In the genomic region with DNA sequence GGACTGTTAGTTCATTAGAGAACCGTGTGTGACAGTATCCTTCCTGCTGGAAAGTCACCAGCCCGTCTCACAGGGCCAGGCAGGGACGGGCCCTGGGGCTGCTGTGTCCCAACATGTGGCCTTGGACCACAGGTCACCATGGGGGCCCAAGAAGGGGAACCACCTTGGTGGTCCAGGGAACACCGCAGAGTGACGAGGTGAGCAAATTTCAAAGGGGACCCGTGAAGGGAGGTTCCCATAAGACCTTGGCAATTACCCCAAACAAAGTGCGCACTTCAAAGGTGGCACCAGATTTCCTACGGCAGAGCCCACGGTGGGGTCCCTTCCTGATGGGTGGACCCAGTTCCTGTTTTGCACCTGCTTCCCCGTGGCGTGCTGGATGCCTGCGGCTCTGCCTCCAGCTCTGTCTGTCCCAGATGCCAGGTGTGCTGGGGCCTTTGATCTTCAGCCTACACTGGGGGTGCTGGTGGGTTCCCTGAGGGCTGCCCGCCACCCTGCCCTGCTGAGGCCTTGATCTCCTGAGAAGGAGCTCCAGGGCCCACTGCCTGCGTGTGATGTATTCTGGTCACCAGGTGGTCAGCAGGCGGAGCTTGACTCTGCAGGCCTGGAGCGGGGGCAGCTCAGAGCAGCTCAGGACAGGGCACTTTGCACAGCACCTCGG, we compare ENCODE assay signal across 19 cellular contexts. TPM values are rescaled to one million over a fixed set of nuclear protein-coding genes. Genes with fewer than 3 reads are reported as not detected.
DNase-seq lines count a peak whose midpoint lies in the region; ATAC-seq, FAIRE-seq and TF ChIP-seq lines count a peak whose summit lies in the region.
"Had no signal": no experiment of that assay in that cellular context is flagged by ENCODE, and none has a peak within 500 bp of the region (broad histone marks: within the 10 kb centered on the region; RNA-seq: fewer than 3 reads in every experiment).

No MANE protein-coding gene starts in this region.

- no peak for DNase-seq in stimulated activated naive CD8-positive, alpha-beta T cell treated with anti-CD3 and anti-CD28 coated beads, Interleukin-15, amount 100 ng/mL, for 72 hours
- DNase-seq in SW480 (ENCODE audit: low spot score) (peak; percentile 96), H1 (ENCODE audit: low read depth in 1 of 2, low spot score in 2 of 2) (no peak), tibial nerve (ENCODE audit: low spot score in 2 of 2) (no peak), epidermal melanocyte (ENCODE audit: insufficient read length, low spot score) (no peak), HuH-7.5 (ENCODE audit: low spot score) (no peak)
- DNase-seq: activated gamma-delta T cell; AML-193; GDM1; NCI-H2029 treated with DMSO at 0.1 percent for 48 hours; NCI-H526 treated with DMSO at 0.1 percent for 48 hours; PC-3; SK-N-SH; stimulated activated CD4-positive, alpha-beta T cell treated with anti-CD3 and anti-CD28 coated beads, Interleukin-2, amount 100 ng/mL, for 24 hours had no signal

- TF ChIP-seq CTCF in H1 (IDR thresholded peaks at IDR 0.05; ENCODE audit: control extremely low read depth in 1 of 3, insufficient read depth in 1 of 3, low read depth in 1 of 3, low read length in 3 of 3) (no peak), tibial nerve (IDR thresholded peaks at IDR 0.05) (no peak)

- H2BK15ac ChIP-seq in H1 (ENCODE audit: low read length): no peak overlapping the region

- H2BK12ac ChIP-seq in H1 (ENCODE audit: low read depth, low read length): no peak overlapping the region

- POLR2A ChIA-PET in H1 (lab: Charles Lee; ENCODE audit: partially characterized antibody): interaction anchor here (0.6 to 27.1 kb wide), 9 partner anchors 8 to 107 kb away, joined by 3 to 507 read pairs (median 5); a partner anchor contains a TSS

- H3K23me2 ChIP-seq in H1 (ENCODE audit: low read depth, low read length): no peaks in the 10 kb centered on the region

- peaks cover 9% of the 10 kb centered on the region for H3K4me1 Mint-ChIP-seq in stimulated activated naive CD8-positive, alpha-beta T cell treated with anti-CD3 and anti-CD28 coated beads, Interleukin-15, Interleukin-2, amounts not matched to agents 100 ng/mL and 50 ng/mL, for 24 hours (ENCODE audit: low read depth)
- peaks cover 39% of the 10 kb centered on the region for H3K4me1 Mint-ChIP-seq in stimulated activated naive CD8-positive, alpha-beta T cell treated with anti-CD3 and anti-CD28 coated beads, Interleukin-15, amount 100 ng/mL, for 72 hours

- TF ChIP-seq EP300 in H1 (IDR thresholded peaks at IDR 0.05; ENCODE audit: borderline replicate concordance in 1 of 2, low read depth in 2 of 2, low read length in 2 of 2): no peak
- TF ChIP-seq EP300 in tibial nerve (IDR thresholded peaks at IDR 0.05): no peak

- H3K79me2 ChIP-seq in H1 (ENCODE audit: control insufficient read depth in 1 of 2, insufficient read depth in 2 of 2, low read length in 2 of 2): peaks cover 0 to 51% of the 10 kb centered on the region in 2 experiments; a peak in 3 of 4 replicates

- H3K9ac ChIP-seq in H1 (replicated peaks in 1 of 4; ENCODE audit: extremely low read depth in 1 of 4, low read depth in 3 of 4, low read length in 3 of 4): no peak overlapping the region
- H3K9ac ChIP-seq: SK-N-SH had no signal

- H3K4me3 Mint-ChIP-seq in stimulated activated naive CD8-positive, alpha-beta T cell treated with anti-CD3 and anti-CD28 coated beads, Interleukin-15, Interleukin-2, amounts not matched to agents 100 ng/mL and 50 ng/mL, for 24 hours: peak overlapping the region; percentile 23
- no peak overlapping the region for H3K4me3 Mint-ChIP-seq in stimulated activated naive CD8-positive, alpha-beta T cell treated with anti-CD3 and anti-CD28 coated beads, Interleukin-15, amount 100 ng/mL, for 72 hours
- H3K4me3 Mint-ChIP-seq: brain had no signal

- CTCF ChIA-PET in H1 (lab: Charles Lee; ENCODE audit: partially characterized antibody): interaction anchor here (0.9 to 9.8 kb wide), 11 partner anchors 7 to 178 kb away, joined by 3 to 115 read pairs (median 5); no protein-coding TSS in a partner anchor

- H3K9me3 Mint-ChIP-seq in stimulated activated naive CD8-positive, alpha-beta T cell treated with anti-CD3 and anti-CD28 coated beads, Interleukin-15, Interleukin-2, amounts not matched to agents 100 ng/mL and 50 ng/mL, for 24 hours: no peaks in the 10 kb centered on the region
- H3K9me3 Mint-ChIP-seq in stimulated activated naive CD8-positive, alpha-beta T cell treated with anti-CD3 and anti-CD28 coated beads, Interleukin-15, amount 100 ng/mL, for 72 hours: no peaks in the 10 kb centered on the region
- H3K9me3 Mint-ChIP-seq: brain had no signal

- 0 out of 7 replicates have a peak, but pooled peaks cover 0 to 1% (median 0%) of the 10 kb centered on the region in 4 experiments for H3K4me1 ChIP-seq in H1 (replicated peaks in 1 of 4; ENCODE audit: control insufficient read depth in 3 of 4, insufficient read depth in 4 of 4, low read length in 3 of 4)
- H3K4me1 ChIP-seq in tibial nerve: peaks cover 0 to 38% (median 5%) of the 10 kb centered on the region in 4 donors

- H3K4me2 ChIP-seq in H1 (ENCODE audit: insufficient read depth in 1 of 2, low read depth in 2 of 2, low read length in 2 of 2): no peak overlapping the region
- H3K4me2 ChIP-seq: SK-N-SH had no signal

- H4K91ac ChIP-seq in H1 (replicated peaks; ENCODE audit: insufficient read length, low read length): no peak overlapping the region

- no peak overlapping the region for H3K18ac ChIP-seq in H1 (ENCODE audit: extremely low read depth, low read length)

- TF ChIP-seq POLR2A in H1 (IDR thresholded peaks at IDR 0.05; ENCODE audit: control extremely low read depth in 1 of 2, low read depth in 2 of 2, low read length in 2 of 2): no peak
- no peak for TF ChIP-seq POLR2A in tibial nerve (IDR thresholded peaks at IDR 0.05)

- H2BK20ac ChIP-seq in H1 (ENCODE audit: low read length): no peak overlapping the region

- peak overlapping the region; percentile 49 for H3K27ac Mint-ChIP-seq in stimulated activated naive CD8-positive, alpha-beta T cell treated with anti-CD3 and anti-CD28 coated beads, Interleukin-15, Interleukin-2, amounts not matched to agents 100 ng/mL and 50 ng/mL, for 24 hours
- H3K27ac Mint-ChIP-seq in stimulated activated naive CD8-positive, alpha-beta T cell treated with anti-CD3 and anti-CD28 coated beads, Interleukin-15, amount 100 ng/mL, for 72 hours: no peak overlapping the region

- no peak for TF ChIP-seq RAD21 in H1 (IDR thresholded peaks at IDR 0.05 in 1 of 2, conservative IDR thresholded peaks at IDR 0.05 in 1 of 2; ENCODE audit: low read depth in 2 of 2, low read length in 2 of 2)

- no peak overlapping the region for H2AFZ ChIP-seq in H1 (ENCODE audit: low read length)

- no peak overlapping the region for H3K56ac ChIP-seq in H1 (replicated peaks; ENCODE audit: insufficient read length, low read depth, low read length)

- H3K14ac ChIP-seq in H1 (ENCODE audit: insufficient read length): no peak overlapping the region

- no peaks in the 10 kb centered on the region for H3K9me3 ChIP-seq in H1 (ENCODE audit: insufficient read depth in 2 of 2, low read depth in 1 of 2, low read length in 1 of 2)
- H3K9me3 ChIP-seq in tibial nerve: no peaks in the 10 kb centered on the region
- H3K9me3 ChIP-seq: gastroesophageal sphincter, SK-N-SH had no signal

- no peak overlapping the region; the same call in 1 of the 2 replicates for H4K8ac ChIP-seq in H1 (ENCODE audit: extremely low read depth, insufficient read depth, low read length)

- WGBS in H1 (ENCODE audit: extremely low coverage in 1 of 2, insufficient coverage in 1 of 2, insufficient read length in 1 of 2, insufficient replicate concordance in 2 of 2, low coverage in 1 of 2, low lambda C conversion rate in 2 of 2, missing lambda C conversion rate in 1 of 2), 2 experiments: 93% methylated on average over 17 of the region's 17 CpGs; no CpG with 5 or more reads in 1 of the 2 experiments
- WGBS in tibial nerve, 2 donors: 80% methylated on average over 15 to 16 of the region's 17 CpGs

- ATAC-seq in stimulated activated naive CD8-positive, alpha-beta T cell treated with anti-CD3 and anti-CD28 coated beads, Interleukin-15, amount 100 ng/mL, for 72 hours: no peak
- no peak for ATAC-seq in GM18868 (IDR thresholded peaks at IDR 0.05; ENCODE audit: unreplicated experiment)
- ATAC-seq: gastroesophageal sphincter, PC-3, sciatic nerve had no signal

- no peak overlapping the region for H3K23ac ChIP-seq in H1 (ENCODE audit: insufficient read length)

- H3K36me3 ChIP-seq in H1 (ENCODE audit: control insufficient read depth in 2 of 4, insufficient read depth in 4 of 4, low read length in 3 of 4): peaks cover 3 to 43% (median 25%) of the 10 kb centered on the region in 4 experiments; a peak in 6 of 8 replicates
- peaks cover 0 to 21% (median 0%) of the 10 kb centered on the region in 3 donors for H3K36me3 ChIP-seq in tibial nerve

- H2AK5ac ChIP-seq in H1 (ENCODE audit: low read depth, low read length): no peak overlapping the region

- peak overlapping the region; percentile 15; the same call in 1 of the 2 replicates for H2BK5ac ChIP-seq in H1 (ENCODE audit: low read depth, low read length)

- H3K27me3 Mint-ChIP-seq in stimulated activated naive CD8-positive, alpha-beta T cell treated with anti-CD3 and anti-CD28 coated beads, Interleukin-15, Interleukin-2, amounts not matched to agents 100 ng/mL and 50 ng/mL, for 24 hours: no peaks in the 10 kb centered on the region
- no peaks in the 10 kb centered on the region for H3K27me3 Mint-ChIP-seq in stimulated activated naive CD8-positive, alpha-beta T cell treated with anti-CD3 and anti-CD28 coated beads, Interleukin-15, amount 100 ng/mL, for 72 hours

- no peaks in the 10 kb centered on the region for H3K27me3 ChIP-seq in H1 (replicated peaks in 1 of 4; ENCODE audit: control insufficient read depth in 3 of 4, extremely low read depth in 1 of 4, insufficient read depth in 3 of 4, low read length in 3 of 4)
- no peaks in the 10 kb centered on the region for H3K27me3 ChIP-seq in tibial nerve
- H3K27me3 ChIP-seq: gastroesophageal sphincter had no signal

- H3K27ac ChIP-seq in H1 (ENCODE audit: low read depth, low read length) (no peak overlapping the region), tibial nerve (peak overlapping the region in 3 of 4 donors; percentile 17 to 90 (median 48))
- H3K27ac ChIP-seq: gastroesophageal sphincter had no signal

- H3K36me3 Mint-ChIP-seq in stimulated activated naive CD8-positive, alpha-beta T cell treated with anti-CD3 and anti-CD28 coated beads, Interleukin-15, Interleukin-2, amounts not matched to agents 100 ng/mL and 50 ng/mL, for 24 hours (ENCODE audit: low read depth): peaks cover 52% of the 10 kb centered on the region

- peaks cover 4% of the 10 kb centered on the region for H3K79me1 ChIP-seq in H1 (ENCODE audit: low read depth, low read length)

- peaks cover 18 to 24% of the 10 kb centered on the region in 2 experiments for H4K20me1 ChIP-seq in H1 (replicated peaks in 1 of 2; ENCODE audit: control insufficient read depth in 1 of 2, insufficient read depth in 2 of 2, low read length in 2 of 2)

- H3K4me3 ChIP-seq in H1 (ENCODE audit: extremely low read depth in 1 of 4, insufficient read depth in 2 of 4, low read depth in 3 of 4, low read length in 4 of 4): no peak overlapping the region
- no peak overlapping the region for H3K4me3 ChIP-seq in tibial nerve
- H3K4me3 ChIP-seq: gastroesophageal sphincter had no signal

- no peak overlapping the region for H2BK120ac ChIP-seq in H1 (replicated peaks; ENCODE audit: low read depth, low read length)

- FAIRE-seq in H1 (lab: Jason Lieb, UNC): no peak

- H4K5ac ChIP-seq in H1 (ENCODE audit: insufficient read length, low read depth, low read length): no peak overlapping the region

- no peak overlapping the region for H3K4ac ChIP-seq in H1 (replicated peaks; ENCODE audit: insufficient read length, low read depth, low read length)

RNA-seq across cellular contexts. Expression of a gene that starts 27.0 kb away (rescaled TPM):
- total RNA-seq in H1 (2021; fragmentation: NEBNext Ultra II Directional; extraction: Animal tissue kit (Norgen Biotek cat#: 25700)): 327 and 341 TPM in 2 replicates
- 68.2 and 161 TPM in 2 replicates for polyA plus RNA-seq in H1 (2011; rRNA removed)
- 65.1 TPM for polyA plus RNA-seq in H1 (2011; cell fraction: cytosol; rRNA removed)
- polyA plus RNA-seq in H1 (2011; cell fraction: nucleus; rRNA removed): 122 TPM
- polyA plus RNA-seq in H1 (2012, experiment 1 of 2): 126 to 176 TPM (median 151 TPM) in 4 replicates
- polyA plus RNA-seq in H1 (2012, experiment 2 of 2): 202 TPM
- 316 TPM for polyA plus RNA-seq in H1 (2013, experiment 1 of 2)
- 381 TPM for polyA plus RNA-seq in H1 (2013, experiment 2 of 2)
- 34.4 and 63.7 TPM in 2 replicates for polyA minus RNA-seq in H1 (2011; rRNA and poly(A)+ RNA removed)
- 84.2 TPM for polyA minus RNA-seq in H1 (2011; cell fraction: cytosol; rRNA and poly(A)+ RNA removed)
- polyA minus RNA-seq in H1 (2011; cell fraction: nucleus; rRNA and poly(A)+ RNA removed): 42.4 TPM
- total RNA-seq in tibial nerve: 1 to 10 TPM; 5.5 to 6.6 (median 6.0) TPM

Comparison
In these comparisons a context has a peak if more than half of its experiments do, and no peak if none do; other contexts are left out.
1. RNA of a gene that starts 27.0 kb away (total RNA-seq): 327 to 341 TPM in H1; 5.5 to 6.6 TPM in tibial nerve; every median in the first group is over 10 times any median in the second.